Comparison of ENCODE assay signal across 1 cellular context in the genomic region with DNA sequence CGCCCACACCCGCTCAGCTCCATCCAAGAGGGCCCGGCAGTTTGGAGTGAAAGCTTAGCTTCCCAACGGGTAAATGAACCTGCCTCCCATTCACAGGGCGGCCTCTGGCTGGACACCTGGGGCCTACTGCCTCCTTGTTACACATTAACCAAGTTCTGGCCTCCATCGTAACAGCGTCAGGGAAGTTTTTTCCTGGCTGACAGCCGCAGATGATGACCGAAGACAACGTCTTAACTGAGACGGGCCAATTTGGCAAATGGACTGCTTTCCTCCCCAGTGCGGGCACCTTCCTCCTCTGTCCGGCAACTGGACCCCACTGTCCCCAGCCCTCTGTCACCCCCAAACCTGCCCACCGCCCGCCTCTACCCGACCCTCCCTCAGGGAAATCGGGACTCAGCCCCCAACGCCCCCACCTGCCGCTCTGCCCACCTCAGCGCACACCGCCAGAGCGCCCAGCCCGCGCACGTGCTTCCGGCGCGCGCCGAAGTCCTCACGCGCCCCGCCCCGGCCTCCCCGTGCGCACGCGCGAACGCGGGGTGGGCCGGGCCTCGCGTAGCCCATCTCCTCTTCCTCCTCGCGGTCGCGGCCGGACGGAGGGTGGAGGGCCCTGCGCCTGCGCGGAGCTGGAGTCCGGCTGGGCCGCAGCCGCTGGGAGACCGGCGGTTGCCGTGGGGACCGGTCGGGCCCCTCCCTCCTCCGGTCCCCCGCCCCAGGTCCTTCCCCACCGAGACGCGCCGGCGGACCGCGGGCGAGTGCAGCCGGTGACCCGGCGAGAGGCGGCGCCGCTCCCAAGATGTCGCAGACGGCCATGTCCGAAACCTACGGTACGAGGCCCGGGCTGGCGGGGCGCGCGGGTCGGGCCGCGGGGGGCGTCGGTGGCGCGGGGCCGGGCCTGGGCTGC.
A peak's percentile ranks its signal among the peaks of the same experiment; 100 is the strongest.
TF ChIP-seq lines count a peak whose summit lies in the region.

A gene with protein sequence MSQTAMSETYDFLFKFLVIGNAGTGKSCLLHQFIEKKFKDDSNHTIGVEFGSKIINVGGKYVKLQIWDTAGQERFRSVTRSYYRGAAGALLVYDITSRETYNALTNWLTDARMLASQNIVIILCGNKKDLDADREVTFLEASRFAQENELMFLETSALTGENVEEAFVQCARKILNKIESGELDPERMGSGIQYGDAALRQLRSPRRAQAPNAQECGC (plus strand): TSS at position 565 of the 901 bp plus-strand sequence. CDS start 229 bp downstream, at position 794.

TF ChIP-seq in HepG2, 621 proteins besides CTCF, POLR2A, EP300 and RAD21 (continued from another document and continues in another):
- TF ChIP-seq, protein P1, sequence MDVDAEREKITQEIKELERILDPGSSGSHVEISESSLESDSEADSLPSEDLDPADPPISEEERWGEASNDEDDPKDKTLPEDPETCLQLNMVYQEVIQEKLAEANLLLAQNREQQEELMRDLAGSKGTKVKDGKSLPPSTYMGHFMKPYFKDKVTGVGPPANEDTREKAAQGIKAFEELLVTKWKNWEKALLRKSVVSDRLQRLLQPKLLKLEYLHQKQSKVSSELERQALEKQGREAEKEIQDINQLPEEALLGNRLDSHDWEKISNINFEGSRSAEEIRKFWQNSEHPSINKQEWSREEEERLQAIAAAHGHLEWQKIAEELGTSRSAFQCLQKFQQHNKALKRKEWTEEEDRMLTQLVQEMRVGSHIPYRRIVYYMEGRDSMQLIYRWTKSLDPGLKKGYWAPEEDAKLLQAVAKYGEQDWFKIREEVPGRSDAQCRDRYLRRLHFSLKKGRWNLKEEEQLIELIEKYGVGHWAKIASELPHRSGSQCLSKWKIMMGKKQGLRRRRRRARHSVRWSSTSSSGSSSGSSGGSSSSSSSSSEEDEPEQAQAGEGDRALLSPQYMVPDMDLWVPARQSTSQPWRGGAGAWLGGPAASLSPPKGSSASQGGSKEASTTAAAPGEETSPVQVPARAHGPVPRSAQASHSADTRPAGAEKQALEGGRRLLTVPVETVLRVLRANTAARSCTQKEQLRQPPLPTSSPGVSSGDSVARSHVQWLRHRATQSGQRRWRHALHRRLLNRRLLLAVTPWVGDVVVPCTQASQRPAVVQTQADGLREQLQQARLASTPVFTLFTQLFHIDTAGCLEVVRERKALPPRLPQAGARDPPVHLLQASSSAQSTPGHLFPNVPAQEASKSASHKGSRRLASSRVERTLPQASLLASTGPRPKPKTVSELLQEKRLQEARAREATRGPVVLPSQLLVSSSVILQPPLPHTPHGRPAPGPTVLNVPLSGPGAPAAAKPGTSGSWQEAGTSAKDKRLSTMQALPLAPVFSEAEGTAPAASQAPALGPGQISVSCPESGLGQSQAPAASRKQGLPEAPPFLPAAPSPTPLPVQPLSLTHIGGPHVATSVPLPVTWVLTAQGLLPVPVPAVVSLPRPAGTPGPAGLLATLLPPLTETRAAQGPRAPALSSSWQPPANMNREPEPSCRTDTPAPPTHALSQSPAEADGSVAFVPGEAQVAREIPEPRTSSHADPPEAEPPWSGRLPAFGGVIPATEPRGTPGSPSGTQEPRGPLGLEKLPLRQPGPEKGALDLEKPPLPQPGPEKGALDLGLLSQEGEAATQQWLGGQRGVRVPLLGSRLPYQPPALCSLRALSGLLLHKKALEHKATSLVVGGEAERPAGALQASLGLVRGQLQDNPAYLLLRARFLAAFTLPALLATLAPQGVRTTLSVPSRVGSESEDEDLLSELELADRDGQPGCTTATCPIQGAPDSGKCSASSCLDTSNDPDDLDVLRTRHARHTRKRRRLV (CRISPR knock-in tag; IDR thresholded peaks at IDR 0.05): no peak
- TF ChIP-seq, protein P2, sequence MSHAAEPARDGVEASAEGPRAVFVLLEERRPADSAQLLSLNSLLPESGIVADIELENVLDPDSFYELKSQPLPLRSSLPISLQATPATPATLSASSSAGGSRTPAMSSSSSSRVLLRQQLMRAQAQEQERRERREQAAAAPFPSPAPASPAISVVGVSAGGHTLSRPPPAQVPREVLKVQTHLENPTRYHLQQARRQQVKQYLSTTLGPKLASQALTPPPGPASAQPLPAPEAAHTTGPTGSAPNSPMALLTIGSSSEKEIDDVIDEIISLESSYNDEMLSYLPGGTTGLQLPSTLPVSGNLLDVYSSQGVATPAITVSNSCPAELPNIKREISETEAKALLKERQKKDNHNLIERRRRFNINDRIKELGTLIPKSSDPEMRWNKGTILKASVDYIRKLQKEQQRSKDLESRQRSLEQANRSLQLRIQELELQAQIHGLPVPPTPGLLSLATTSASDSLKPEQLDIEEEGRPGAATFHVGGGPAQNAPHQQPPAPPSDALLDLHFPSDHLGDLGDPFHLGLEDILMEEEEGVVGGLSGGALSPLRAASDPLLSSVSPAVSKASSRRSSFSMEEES (CRISPR knock-in tag; IDR thresholded peaks at IDR 0.05): peak; percentile 75; the same call in 1 of the 2 replicates
- TF ChIP-seq ZNF530 (CRISPR knock-in tag; IDR thresholded peaks at IDR 0.05; ENCODE audit: low read depth) (no peak), ZNF678 (CRISPR knock-in tag; IDR thresholded peaks at IDR 0.05) (no peak), KLF6 (CRISPR knock-in tag; IDR thresholded peaks at IDR 0.05) (peak; percentile 94), HIVEP1 (CRISPR knock-in tag; IDR thresholded peaks at IDR 0.05) (peak; percentile 58; the same call in 1 of the 2 replicates), ZNF207 (IDR thresholded peaks at IDR 0.05; ENCODE audit: borderline replicate concordance) (no peak), ONECUT2 (CRISPR knock-in tag; IDR thresholded peaks at IDR 0.05) (no peak), ELF4 (CRISPR knock-in tag; IDR thresholded peaks at IDR 0.05; ENCODE audit: borderline replicate concordance) (0 out of 2 replicates have a peak, but pooled peaks have one; percentile 33), ZNF30 (CRISPR knock-in tag; IDR thresholded peaks at IDR 0.05) (no peak), NKX3-1 (CRISPR knock-in tag; IDR thresholded peaks at IDR 0.05) (no peak; the same call in 1 of the 2 replicates), ZNF839 (CRISPR knock-in tag; IDR thresholded peaks at IDR 0.05; ENCODE audit: borderline replicate concordance) (peak; percentile 39; the same call in 1 of the 2 replicates), NR3C1 (CRISPR knock-in tag; IDR thresholded peaks at IDR 0.05) (no peak), SP140L (CRISPR knock-in tag; IDR thresholded peaks at IDR 0.05; ENCODE audit: borderline replicate concordance) (no peak; the same call in 1 of the 2 replicates), EED (CRISPR knock-in tag; IDR thresholded peaks at IDR 0.05) (0 out of 2 replicates have a peak, but pooled peaks have one; percentile 67), ESRRA (CRISPR knock-in tag; IDR thresholded peaks at IDR 0.05; ENCODE audit: low read depth) (peak; percentile 80), MED1 (CRISPR knock-in tag; IDR thresholded peaks at IDR 0.05) (peak; percentile 76), CBX5 (CRISPR knock-in tag; IDR thresholded peaks at IDR 0.05; ENCODE audit: borderline replicate concordance) (peak; percentile 34; the same call in 1 of the 2 replicates)
- TF ChIP-seq, protein P3, sequence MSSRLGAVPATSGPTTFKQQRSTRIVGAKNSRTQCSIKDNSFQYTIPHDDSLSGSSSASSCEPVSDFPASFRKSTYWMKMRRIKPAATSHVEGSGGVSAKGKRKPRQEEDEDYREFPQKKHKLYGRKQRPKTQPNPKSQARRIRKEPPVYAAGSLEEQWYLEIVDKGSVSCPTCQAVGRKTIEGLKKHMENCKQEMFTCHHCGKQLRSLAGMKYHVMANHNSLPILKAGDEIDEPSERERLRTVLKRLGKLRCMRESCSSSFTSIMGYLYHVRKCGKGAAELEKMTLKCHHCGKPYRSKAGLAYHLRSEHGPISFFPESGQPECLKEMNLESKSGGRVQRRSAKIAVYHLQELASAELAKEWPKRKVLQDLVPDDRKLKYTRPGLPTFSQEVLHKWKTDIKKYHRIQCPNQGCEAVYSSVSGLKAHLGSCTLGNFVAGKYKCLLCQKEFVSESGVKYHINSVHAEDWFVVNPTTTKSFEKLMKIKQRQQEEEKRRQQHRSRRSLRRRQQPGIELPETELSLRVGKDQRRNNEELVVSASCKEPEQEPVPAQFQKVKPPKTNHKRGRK (CRISPR knock-in tag; IDR thresholded peaks at IDR 0.05): no peak
- TF ChIP-seq, protein P4, sequence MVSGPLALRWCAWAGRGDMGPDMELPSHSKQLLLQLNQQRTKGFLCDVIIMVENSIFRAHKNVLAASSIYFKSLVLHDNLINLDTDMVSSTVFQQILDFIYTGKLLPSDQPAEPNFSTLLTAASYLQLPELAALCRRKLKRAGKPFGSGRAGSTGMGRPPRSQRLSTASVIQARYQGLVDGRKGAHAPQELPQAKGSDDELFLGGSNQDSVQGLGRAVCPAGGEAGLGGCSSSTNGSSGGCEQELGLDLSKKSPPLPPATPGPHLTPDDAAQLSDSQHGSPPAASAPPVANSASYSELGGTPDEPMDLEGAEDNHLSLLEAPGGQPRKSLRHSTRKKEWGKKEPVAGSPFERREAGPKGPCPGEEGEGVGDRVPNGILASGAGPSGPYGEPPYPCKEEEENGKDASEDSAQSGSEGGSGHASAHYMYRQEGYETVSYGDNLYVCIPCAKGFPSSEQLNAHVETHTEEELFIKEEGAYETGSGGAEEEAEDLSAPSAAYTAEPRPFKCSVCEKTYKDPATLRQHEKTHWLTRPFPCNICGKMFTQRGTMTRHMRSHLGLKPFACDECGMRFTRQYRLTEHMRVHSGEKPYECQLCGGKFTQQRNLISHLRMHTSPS (CRISPR knock-in tag; IDR thresholded peaks at IDR 0.05; ENCODE audit: low read depth): no peak
- TF ChIP-seq, protein P5, sequence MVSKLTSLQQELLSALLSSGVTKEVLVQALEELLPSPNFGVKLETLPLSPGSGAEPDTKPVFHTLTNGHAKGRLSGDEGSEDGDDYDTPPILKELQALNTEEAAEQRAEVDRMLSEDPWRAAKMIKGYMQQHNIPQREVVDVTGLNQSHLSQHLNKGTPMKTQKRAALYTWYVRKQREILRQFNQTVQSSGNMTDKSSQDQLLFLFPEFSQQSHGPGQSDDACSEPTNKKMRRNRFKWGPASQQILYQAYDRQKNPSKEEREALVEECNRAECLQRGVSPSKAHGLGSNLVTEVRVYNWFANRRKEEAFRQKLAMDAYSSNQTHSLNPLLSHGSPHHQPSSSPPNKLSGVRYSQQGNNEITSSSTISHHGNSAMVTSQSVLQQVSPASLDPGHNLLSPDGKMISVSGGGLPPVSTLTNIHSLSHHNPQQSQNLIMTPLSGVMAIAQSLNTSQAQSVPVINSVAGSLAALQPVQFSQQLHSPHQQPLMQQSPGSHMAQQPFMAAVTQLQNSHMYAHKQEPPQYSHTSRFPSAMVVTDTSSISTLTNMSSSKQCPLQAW (CRISPR knock-in tag; IDR thresholded peaks at IDR 0.05): peak; percentile 97
- TF ChIP-seq, protein P6, sequence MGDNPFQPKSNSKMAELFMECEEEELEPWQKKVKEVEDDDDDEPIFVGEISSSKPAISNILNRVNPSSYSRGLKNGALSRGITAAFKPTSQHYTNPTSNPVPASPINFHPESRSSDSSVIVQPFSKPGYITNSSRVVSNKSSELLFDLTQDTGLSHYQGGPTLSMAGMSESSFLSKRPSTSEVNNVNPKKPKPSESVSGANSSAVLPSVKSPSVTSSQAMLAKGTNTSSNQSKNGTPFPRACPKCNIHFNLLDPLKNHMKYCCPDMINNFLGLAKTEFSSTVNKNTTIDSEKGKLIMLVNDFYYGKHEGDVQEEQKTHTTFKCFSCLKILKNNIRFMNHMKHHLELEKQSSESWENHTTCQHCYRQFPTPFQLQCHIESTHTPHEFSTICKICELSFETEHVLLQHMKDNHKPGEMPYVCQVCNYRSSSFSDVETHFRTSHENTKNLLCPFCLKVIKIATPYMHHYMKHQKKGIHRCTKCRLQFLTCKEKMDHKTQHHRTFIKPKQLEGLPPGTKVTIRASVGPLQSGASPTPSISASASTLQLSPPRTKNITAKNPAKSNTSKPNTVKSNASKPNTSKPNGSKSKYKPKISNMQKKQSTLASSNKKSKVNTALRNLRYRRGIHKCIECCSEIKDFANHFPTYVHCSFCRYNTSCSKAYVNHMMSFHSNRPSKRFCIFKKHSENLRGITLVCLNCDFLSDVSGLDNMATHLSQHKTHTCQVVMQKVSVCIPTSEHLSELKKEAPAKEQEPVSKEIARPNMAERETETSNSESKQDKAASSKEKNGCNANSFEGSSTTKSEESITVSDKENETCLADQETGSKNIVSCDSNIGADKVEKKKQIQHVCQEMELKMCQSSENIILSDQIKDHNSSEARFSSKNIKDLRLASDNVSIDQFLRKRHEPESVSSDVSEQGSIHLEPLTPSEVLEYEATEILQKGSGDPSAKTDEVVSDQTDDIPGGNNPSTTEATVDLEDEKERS (CRISPR knock-in tag; IDR thresholded peaks at IDR 0.05): 0 out of 2 replicates have a peak, but pooled peaks have one; percentile 40
- TF ChIP-seq, protein P7, sequence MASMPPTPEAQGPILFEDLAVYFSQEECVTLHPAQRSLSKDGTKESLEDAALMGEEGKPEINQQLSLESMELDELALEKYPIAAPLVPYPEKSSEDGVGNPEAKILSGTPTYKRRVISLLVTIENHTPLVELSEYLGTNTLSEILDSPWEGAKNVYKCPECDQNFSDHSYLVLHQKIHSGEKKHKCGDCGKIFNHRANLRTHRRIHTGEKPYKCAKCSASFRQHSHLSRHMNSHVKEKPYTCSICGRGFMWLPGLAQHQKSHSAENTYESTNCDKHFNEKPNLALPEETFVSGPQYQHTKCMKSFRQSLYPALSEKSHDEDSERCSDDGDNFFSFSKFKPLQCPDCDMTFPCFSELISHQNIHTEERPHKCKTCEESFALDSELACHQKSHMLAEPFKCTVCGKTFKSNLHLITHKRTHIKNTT (CRISPR knock-in tag; IDR thresholded peaks at IDR 0.05): no peak
- TF ChIP-seq, protein P8, sequence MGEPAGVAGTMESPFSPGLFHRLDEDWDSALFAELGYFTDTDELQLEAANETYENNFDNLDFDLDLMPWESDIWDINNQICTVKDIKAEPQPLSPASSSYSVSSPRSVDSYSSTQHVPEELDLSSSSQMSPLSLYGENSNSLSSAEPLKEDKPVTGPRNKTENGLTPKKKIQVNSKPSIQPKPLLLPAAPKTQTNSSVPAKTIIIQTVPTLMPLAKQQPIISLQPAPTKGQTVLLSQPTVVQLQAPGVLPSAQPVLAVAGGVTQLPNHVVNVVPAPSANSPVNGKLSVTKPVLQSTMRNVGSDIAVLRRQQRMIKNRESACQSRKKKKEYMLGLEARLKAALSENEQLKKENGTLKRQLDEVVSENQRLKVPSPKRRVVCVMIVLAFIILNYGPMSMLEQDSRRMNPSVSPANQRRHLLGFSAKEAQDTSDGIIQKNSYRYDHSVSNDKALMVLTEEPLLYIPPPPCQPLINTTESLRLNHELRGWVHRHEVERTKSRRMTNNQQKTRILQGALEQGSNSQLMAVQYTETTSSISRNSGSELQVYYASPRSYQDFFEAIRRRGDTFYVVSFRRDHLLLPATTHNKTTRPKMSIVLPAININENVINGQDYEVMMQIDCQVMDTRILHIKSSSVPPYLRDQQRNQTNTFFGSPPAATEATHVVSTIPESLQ (CRISPR knock-in tag; conservative IDR thresholded peaks at IDR 0.05): no peak
- TF ChIP-seq, protein P9, sequence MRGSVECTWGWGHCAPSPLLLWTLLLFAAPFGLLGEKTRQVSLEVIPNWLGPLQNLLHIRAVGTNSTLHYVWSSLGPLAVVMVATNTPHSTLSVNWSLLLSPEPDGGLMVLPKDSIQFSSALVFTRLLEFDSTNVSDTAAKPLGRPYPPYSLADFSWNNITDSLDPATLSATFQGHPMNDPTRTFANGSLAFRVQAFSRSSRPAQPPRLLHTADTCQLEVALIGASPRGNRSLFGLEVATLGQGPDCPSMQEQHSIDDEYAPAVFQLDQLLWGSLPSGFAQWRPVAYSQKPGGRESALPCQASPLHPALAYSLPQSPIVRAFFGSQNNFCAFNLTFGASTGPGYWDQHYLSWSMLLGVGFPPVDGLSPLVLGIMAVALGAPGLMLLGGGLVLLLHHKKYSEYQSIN (CRISPR knock-in tag; IDR thresholded peaks at IDR 0.05; ENCODE audit: borderline replicate concordance): no peak
